30 cellular contexts compared by ENCODE assay signal in genomic region chr11:109275931-109276330, GRCh38.
"Had no signal": no experiment of that assay in that cellular context is flagged by ENCODE, and none has a peak within 500 bp of the region (broad histone marks: within the 10 kb centered on the region; RNA-seq: fewer than 3 reads in every experiment).

No MANE protein-coding gene starts in this region.

- H3K27ac Mint-ChIP-seq: activated naive CD4-positive, alpha-beta T cell treated with anti-CD3 and anti-CD28 coated beads for 36 hours; activated naive CD8-positive, alpha-beta T cell treated with anti-CD3 and anti-CD28 coated beads, Interleukin-2, amount 10 ng/mL, durations not matched to agents 7 days and 5 days; activated T-helper 1 cell treated with anti-CD3 and anti-CD28 coated beads, Interleukin-12 subunit alpha, Interleukin-12 subunit beta, Interleukin-2, Interleukin-4 antibody, amounts not matched to agents 30 ng/mL and 10 ng/mL and 1 ng/mL, durations not matched to agents 14 hours and 24 hours and 36 hours; brain; immature natural killer cell; mesothelial cell of epicardium; naive B cell; T-helper 1 cell treated with Interleukin-12 subunit alpha and Interleukin-12 subunit beta and Interleukin-4 antibody, amounts not matched to agents 30 μg/mL and 1 μg/mL, for 36 hours had no signal

- H3K36me3 ChIP-seq: ascending aorta, gastroesophageal sphincter, stomach, thyroid gland, upper lobe of left lung, vagina had no signal

- H3K9me3 Mint-ChIP-seq: activated naive CD8-positive, alpha-beta T cell treated with anti-CD3 and anti-CD28 coated beads, Interleukin-2, amount 10 ng/mL, durations not matched to agents 7 days and 5 days had no signal

- H3K4me1 Mint-ChIP-seq: brain, immature natural killer cell, mesothelial cell of epicardium, naive B cell had no signal

- H3K27me3 Mint-ChIP-seq: activated naive CD8-positive, alpha-beta T cell treated with anti-CD3 and anti-CD28 coated beads, Interleukin-2, amount 10 ng/mL, durations not matched to agents 7 days and 5 days; brain had no signal

- DNase-seq: activated CD4-positive, alpha-beta T cell treated with anti-CD3 and anti-CD28 coated beads for 48 hours; activated CD4-positive, alpha-beta T cell treated with anti-CD3 and anti-CD28 coated beads, Interleukin-2, amount 50 U/mL, for 48 hours; activated CD8-positive, alpha-beta memory T cell treated with anti-CD3 and anti-CD28 coated beads for 24 hours; activated effector memory CD4-positive, alpha-beta T cell treated with anti-CD3 and anti-CD28 coated beads, Interleukin-2, amount 50 U/mL, for 16 hours; activated naive CD4-positive, alpha-beta T cell treated with anti-CD3 and anti-CD28 coated beads for 36 hours; activated naive CD8-positive, alpha-beta T cell treated with anti-CD3 and anti-CD28 coated beads, Interleukin-2, amount 10 ng/mL, durations not matched to agents 7 days and 5 days; caudate nucleus; cortex of kidney; head of caudate nucleus; hippocampal formation; immature natural killer cell; kidney; left colon; naive B cell; posterior cingulate gyrus; right cardiac atrium; stimulated activated CD4-positive, alpha-beta T cell treated with anti-CD3 and anti-CD28 coated beads, Interleukin-2, amount 100 ng/mL, for 48 hours; stomach; T-helper 9 cell; thyroid gland; upper lobe of left lung had no signal

- H3K27me3 ChIP-seq: ascending aorta, gastroesophageal sphincter, stomach, thyroid gland, upper lobe of left lung, vagina had no signal

- H3K4me3 ChIP-seq: ascending aorta, gastroesophageal sphincter, stomach, thyroid gland, upper lobe of left lung, vagina had no signal

- H3K27ac ChIP-seq: ascending aorta, gastroesophageal sphincter, stomach, thyroid gland, upper lobe of left lung, vagina, VCaP had no signal

- H3K4me3 Mint-ChIP-seq: activated naive CD4-positive, alpha-beta T cell treated with anti-CD3 and anti-CD28 coated beads for 36 hours; activated naive CD8-positive, alpha-beta T cell treated with anti-CD3 and anti-CD28 coated beads, Interleukin-2, amount 10 ng/mL, durations not matched to agents 7 days and 5 days; activated T-helper 1 cell treated with anti-CD3 and anti-CD28 coated beads, Interleukin-12 subunit alpha, Interleukin-12 subunit beta, Interleukin-2, Interleukin-4 antibody, amounts not matched to agents 30 ng/mL and 10 ng/mL and 1 ng/mL, durations not matched to agents 14 hours and 24 hours and 36 hours; brain; immature natural killer cell; mesothelial cell of epicardium; naive B cell; T-helper 1 cell treated with Interleukin-12 subunit alpha and Interleukin-12 subunit beta and Interleukin-4 antibody, amounts not matched to agents 30 μg/mL and 1 μg/mL, for 36 hours had no signal

- H3K36me3 Mint-ChIP-seq: activated naive CD8-positive, alpha-beta T cell treated with anti-CD3 and anti-CD28 coated beads, Interleukin-2, amount 10 ng/mL, durations not matched to agents 7 days and 5 days; immature natural killer cell; naive B cell had no signal

- H3K4me1 ChIP-seq: ascending aorta, gastroesophageal sphincter, stomach, thyroid gland, upper lobe of left lung, vagina had no signal

- ATAC-seq: activated CD4-positive, CD25-positive, alpha-beta regulatory T cell treated with anti-CD3 and anti-CD28 coated beads, Interleukin-2, amount 50 U/mL, for 24 hours; gastroesophageal sphincter; left colon; right cardiac atrium had no signal
